Comparison of ENCODE assay signal across 20 cellular contexts in genomic region chr3:34864011-34864410, GRCh38.
DNase-seq lines count a peak whose midpoint lies in the region; ATAC-seq, FAIRE-seq and TF ChIP-seq lines count a peak whose summit lies in the region.
"Had no signal": no experiment of that assay in that cellular context is flagged by ENCODE, and none has a peak within 500 bp of the region (broad histone marks: within the 10 kb centered on the region; RNA-seq: fewer than 3 reads in every experiment).

No MANE protein-coding gene starts in this region.

- peak overlapping the region; percentile 42 for H3K4me2 ChIP-seq in SU-DHL-6 (ENCODE audit: low read depth, low read length, poor library complexity, severe bottlenecking)
- H3K4me2 ChIP-seq: KMS-11 had no signal

- H3K27me3 ChIP-seq in SU-DHL-6 (ENCODE audit: low read length) = no peaks in the 10 kb centered on the region

- TF ChIP-seq CTCF in SU-DHL-6 (IDR thresholded peaks at IDR 0.05; ENCODE audit: insufficient read depth, low read length, poor library complexity, severe bottlenecking) = no peak
- TF ChIP-seq CTCF in choroid plexus epithelial cell (conservative IDR thresholded peaks at IDR 0.05; ENCODE audit: low read depth, low read length) = no peak

- H3K9me3 ChIP-seq in SU-DHL-6 (ENCODE audit: insufficient read depth, low read length) = no peaks in the 10 kb centered on the region

- no peaks in the 10 kb centered on the region for H3K9me2 ChIP-seq in SU-DHL-6 (replicated peaks; ENCODE audit: insufficient read depth, low read length)

- H3K9ac ChIP-seq in SU-DHL-6 (ENCODE audit: low read length) = no peak overlapping the region
- H3K9ac ChIP-seq: GM23248, KMS-11 had no signal

- H3K27ac ChIP-seq in SU-DHL-6 (ENCODE audit: low read depth, low read length) = peak overlapping the region; percentile 30
- H3K27ac ChIP-seq: GM23248, KMS-11 had no signal

- FAIRE-seq in HTR-8/SVneo (lab: Jason Lieb, UNC) = no peak
- FAIRE-seq: GM19239, HepG2 had no signal

- H3K36me3 ChIP-seq in SU-DHL-6 (ENCODE audit: low read length) = no peaks in the 10 kb centered on the region

- peak; percentile 7 for DNase-seq in HTR-8/SVneo (ENCODE audit: insufficient read length, low spot score)
- peak; percentile 36 for DNase-seq in choroid plexus epithelial cell (ENCODE audit: low read depth)
- peak; percentile 72 for DNase-seq in renal cortical epithelial cell (ENCODE audit: low read depth)
- DNase-seq in stimulated activated naive CD4-positive, alpha-beta T cell (lab: John Stamatoyannopoulos, UW) = no peak
- no peak for DNase-seq in DMS 273 treated with DMSO at 0.1 percent for 48 hours (lab: John Stamatoyannopoulos, UW)
- no peak for DNase-seq in SK-N-DZ (ENCODE audit: low spot score)
- DNase-seq: C1 segment of cervical spinal cord, EL, GM23248, NCI-H1417, NCI-H1930, NCI-H2171, NCI-H446 treated with DMSO at 0.1 percent for 48 hours, NCI-H82, RPMI8226 had no signal

- H4K20me1 ChIP-seq in SU-DHL-6 (ENCODE audit: low read depth, low read length) = no peaks in the 10 kb centered on the region

- peak overlapping the region; percentile 13 for H3K4me3 ChIP-seq in SU-DHL-6 (ENCODE audit: insufficient read depth, low read length, poor library complexity, severe bottlenecking)
- H3K4me3 ChIP-seq in choroid plexus epithelial cell (ENCODE audit: low read depth, low read length) = no peak overlapping the region
- H3K4me3 ChIP-seq: GM23248 had no signal

- H3K79me2 ChIP-seq in SU-DHL-6 (ENCODE audit: insufficient read depth, low read length) = no peaks in the 10 kb centered on the region

- no peak overlapping the region for H2AFZ ChIP-seq in SU-DHL-6 (ENCODE audit: low read depth, low read length, severe bottlenecking)
- H2AFZ ChIP-seq: GM23248 had no signal

- no peaks in the 10 kb centered on the region for H3F3A ChIP-seq in SU-DHL-6 (ENCODE audit: insufficient read depth)

- ATAC-seq in GM19452 (IDR thresholded peaks at IDR 0.05; ENCODE audit: unreplicated experiment) = no peak
- ATAC-seq: HepG2 had no signal

Comparison
In these comparisons a context has a peak if more than half of its experiments do, and no peak if none do; other contexts are left out.
1. DNase-seq: peak in HTR-8/SVneo (single experiment), choroid plexus epithelial cell (single experiment) and renal cortical epithelial cell (single experiment); none in stimulated activated naive CD4-positive, alpha-beta T cell (0 of 6), DMS 273 treated with DMSO at 0.1 percent for 48 hours (single experiment) and SK-N-DZ (single experiment).